19 cellular contexts compared by ENCODE assay signal in the genomic region with DNA sequence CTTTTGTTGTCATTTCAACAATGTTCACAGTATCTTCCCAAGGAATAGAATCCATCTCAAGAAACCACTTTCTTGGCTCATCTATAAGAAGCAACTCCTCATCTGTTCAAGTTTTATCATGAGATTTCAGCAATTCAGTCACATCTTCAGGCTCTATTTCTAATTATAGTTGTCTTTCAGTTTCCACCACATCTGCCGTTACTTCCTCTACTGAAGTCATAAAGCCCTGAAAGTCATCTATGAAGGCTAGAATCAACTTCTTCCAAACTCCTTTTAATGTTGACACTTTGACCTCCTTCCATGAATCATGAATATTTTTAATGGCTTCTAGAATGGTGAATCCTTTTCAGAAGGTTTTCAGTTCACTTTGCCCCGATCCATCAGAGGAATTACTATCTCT.
DNase-seq lines count a peak whose midpoint lies in the region; ATAC-seq, FAIRE-seq and TF ChIP-seq lines count a peak whose summit lies in the region.
"Had no signal": no experiment of that assay in that cellular context is flagged by ENCODE, and none has a peak within 500 bp of the region (broad histone marks: within the 10 kb centered on the region; RNA-seq: fewer than 3 reads in every experiment).

No MANE protein-coding gene starts in this region.

- no peaks in the 10 kb centered on the region for H3K9me2 ChIP-seq in MM.1S (replicated peaks; ENCODE audit: insufficient read depth, low read length)

- H3K4me2 ChIP-seq in MM.1S (ENCODE audit: low read depth, low read length) (peak overlapping the region; percentile 49), osteoblast (ENCODE audit: insufficient read depth, low read length) (no peak overlapping the region)

- H3K79me2 ChIP-seq in MM.1S (ENCODE audit: low read length) = no peaks in the 10 kb centered on the region
- H3K79me2 ChIP-seq in osteoblast (ENCODE audit: insufficient read depth, low read length) = no peaks in the 10 kb centered on the region

- H3K4me1 ChIP-seq in MM.1S (ENCODE audit: low read length) = peaks cover 29% of the 10 kb centered on the region
- no peaks in the 10 kb centered on the region for H3K4me1 ChIP-seq in osteoblast (ENCODE audit: insufficient read depth, low read length)
- H3K4me1 ChIP-seq: SJSA1, upper lobe of left lung had no signal

- no peak for FAIRE-seq in RCC 7860 (lab: Jason Lieb, UNC)
- FAIRE-seq: small intestine had no signal

- no peak overlapping the region for H2AFZ ChIP-seq in MM.1S (ENCODE audit: low read length)
- no peak overlapping the region for H2AFZ ChIP-seq in osteoblast (ENCODE audit: low read length)

- H3K27me3 ChIP-seq in MM.1S (replicated peaks; ENCODE audit: insufficient read depth, low read length) (no peaks in the 10 kb centered on the region), osteoblast (ENCODE audit: insufficient read depth, low read length) (no peaks in the 10 kb centered on the region)
- H3K27me3 ChIP-seq: brain microvascular endothelial cell, SJSA1, upper lobe of left lung had no signal

- peak overlapping the region; percentile 79 for H3K27ac ChIP-seq in MM.1S (ENCODE audit: low read length)
- H3K27ac ChIP-seq in osteoblast (ENCODE audit: low read depth, low read length) = no peak overlapping the region
- H3K27ac ChIP-seq: brain microvascular endothelial cell, SJSA1, upper lobe of left lung had no signal

- H3K36me3 ChIP-seq in MM.1S (replicated peaks; ENCODE audit: insufficient read depth, low read length) (no peaks in the 10 kb centered on the region), osteoblast (ENCODE audit: insufficient read depth, low read length) (no peaks in the 10 kb centered on the region)
- H3K36me3 ChIP-seq: brain microvascular endothelial cell, upper lobe of left lung had no signal

- H3F3A ChIP-seq in MM.1S (ENCODE audit: insufficient read depth, low read length) = peaks cover 10% of the 10 kb centered on the region; the same call in 1 of the 2 replicates

- 0 out of 2 replicates have a peak overlapping the region, but pooled peaks have one; percentile 16 for H3K9ac ChIP-seq in MM.1S (ENCODE audit: low read length)

- H3K4me3 ChIP-seq in MM.1S (ENCODE audit: low read length) (no peak overlapping the region), osteoblast (ENCODE audit: insufficient read depth, low read length) (no peak overlapping the region)
- H3K4me3 ChIP-seq: SJSA1, upper lobe of left lung had no signal

- H3K9me3 ChIP-seq in MM.1S (replicated peaks; ENCODE audit: insufficient read depth, low read length) (no peaks in the 10 kb centered on the region), osteoblast (ENCODE audit: low read depth, low read length) (no peaks in the 10 kb centered on the region)
- H3K9me3 ChIP-seq: SJSA1 had no signal

- H4K20me1 ChIP-seq in MM.1S (ENCODE audit: insufficient read depth, low read length) = no peaks in the 10 kb centered on the region
- no peaks in the 10 kb centered on the region for H4K20me1 ChIP-seq in osteoblast (ENCODE audit: insufficient read depth, low read length)

- ATAC-seq in HG02610 (IDR thresholded peaks at IDR 0.05; ENCODE audit: unreplicated experiment) = peak; percentile 40

- DNase-seq in SIG-M5 treated with dmso at 0.1 percent for 504 hours (lab: John Stamatoyannopoulos, UW; ENCODE audit: unreplicated experiment) (peak; percentile 34), SIG-M5 (lab: John Stamatoyannopoulos, UW) (no peak), MM.1S (peak; percentile 65), pons (ENCODE audit: low spot score) (peak; percentile 14), RCC 7860 (ENCODE audit: low spot score) (no peak), osteoblast (ENCODE audit: insufficient read length, low spot score, missing footprints) (no peak), superior temporal gyrus (ENCODE audit: extremely low spot score) (no peak)
- DNase-seq: 8988T; activated CD4-positive, alpha-beta T cell treated with anti-CD3 and anti-CD28 coated beads for 4 hours; activated T-cell treated with anti-CD3 and anti-CD28 coated beads, Interleukin-2, amount 50 U/mL, for 24 hours; brain microvascular endothelial cell; DMS79; KBM-7; NCI-H2227 treated with DMSO at 0.1 percent for 48 hours; NK-92 treated with Interleukin-12 subunit alpha and Interleukin-12 subunit beta, amount 100 ng/mL, for 24 hours; small intestine; upper lobe of left lung had no signal

- no peak for TF ChIP-seq CTCF in MM.1S (IDR thresholded peaks at IDR 0.05; ENCODE audit: low read length)
- TF ChIP-seq CTCF in osteoblast (IDR thresholded peaks at IDR 0.05; ENCODE audit: extremely low read depth, low read depth, low read length) = no peak

Comparison
In these comparisons a context has a peak if more than half of its experiments do, and no peak if none do; other contexts are left out.
1. DNase-seq: peak in SIG-M5 treated with dmso at 0.1 percent for 504 hours (single experiment), MM.1S (single experiment) and pons (single experiment); none in SIG-M5 (single experiment), RCC 7860 (single experiment), osteoblast (single experiment) and superior temporal gyrus (single experiment).